ENCODE assay signal across 1 cellular context in the genomic region with DNA sequence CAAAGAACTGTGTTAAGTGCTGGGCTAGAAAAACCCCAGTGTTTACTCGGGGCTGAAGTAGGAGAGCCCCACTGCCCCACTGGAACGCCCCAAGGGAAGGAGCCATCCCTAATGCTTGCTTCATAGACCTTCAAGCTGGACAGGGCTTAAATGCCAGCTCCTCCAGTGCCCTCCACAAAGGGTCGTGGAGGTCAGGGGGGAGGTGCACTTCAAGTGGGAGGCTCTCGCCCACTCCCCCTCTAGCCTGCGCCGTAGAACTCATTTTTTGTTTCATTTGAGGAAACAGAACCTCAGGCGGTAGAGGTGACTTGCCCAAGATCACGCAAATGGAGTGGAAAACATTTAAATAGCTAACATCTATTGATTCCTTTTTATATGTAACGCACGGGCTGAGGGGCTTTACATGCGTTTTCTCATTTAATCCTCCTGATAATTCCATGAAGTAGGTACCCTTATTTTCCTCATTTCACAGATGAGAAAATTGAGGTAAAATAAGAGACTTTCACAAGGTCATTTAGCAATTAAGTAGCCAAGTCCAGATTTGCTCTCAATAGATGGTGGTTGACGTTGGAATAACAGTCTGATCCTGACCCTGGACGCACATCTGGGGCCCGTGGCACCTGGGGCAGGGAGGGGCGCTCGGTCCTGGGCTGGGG.
TF ChIP-seq lines count a peak whose summit lies in the region.

No MANE protein-coding gene starts in this region.

TF ChIP-seq in H1, 55 proteins besides CTCF, POLR2A, EP300 and RAD21 (continued from another document):
- TF ChIP-seq RBBP5 (IDR thresholded peaks at IDR 0.05; ENCODE audit: borderline replicate concordance, low read depth, low read length) = peak; percentile 12; the same call in 1 of the 2 replicates
